Comparison of ENCODE assay signal across 1 cellular context in genomic region chr4:38385286-38386010, GRCh38.
TF ChIP-seq lines count a peak whose summit lies in the region.

No MANE protein-coding gene starts in this region.

TF ChIP-seq in HepG2, 621 proteins besides CTCF, POLR2A, EP300 and RAD21 (continued from another document and continues in another):
- TF ChIP-seq MIER3 (CRISPR knock-in tag; IDR thresholded peaks at IDR 0.05; ENCODE audit: borderline replicate concordance) (no peak), MEIS1 (CRISPR knock-in tag; IDR thresholded peaks at IDR 0.05; ENCODE audit: borderline replicate concordance) (no peak), HOMEZ (CRISPR knock-in tag; IDR thresholded peaks at IDR 0.05; ENCODE audit: low read depth) (no peak), SYNCRIP (IDR thresholded peaks at IDR 0.05; ENCODE audit: insufficient read depth, low read depth, low read length) (no peak), PTBP1 (IDR thresholded peaks at IDR 0.05; ENCODE audit: low read depth, low read length, poor library complexity, severe bottlenecking) (no peak), ZNF264 (CRISPR knock-in tag; IDR thresholded peaks at IDR 0.05) (0 out of 2 replicates have a peak, but pooled peaks have one; percentile 34), ZNF3 (CRISPR knock-in tag; IDR thresholded peaks at IDR 0.05) (no peak), ZNF83 (CRISPR knock-in tag; IDR thresholded peaks at IDR 0.05; ENCODE audit: borderline replicate concordance) (no peak), ZNF543 (CRISPR knock-in tag; IDR thresholded peaks at IDR 0.05) (no peak), ETV5 (CRISPR knock-in tag; IDR thresholded peaks at IDR 0.05; ENCODE audit: borderline replicate concordance) (no peak), ZSCAN20 (CRISPR knock-in tag; IDR thresholded peaks at IDR 0.05; ENCODE audit: borderline replicate concordance) (no peak), MED13 (CRISPR knock-in tag; IDR thresholded peaks at IDR 0.05) (peak; percentile 60; the same call in 1 of the 2 replicates), BRCA1 (CRISPR knock-in tag; IDR thresholded peaks at IDR 0.05) (no peak), THAP11 (CRISPR knock-in tag; IDR thresholded peaks at IDR 0.05) (peak; percentile 33; the same call in 1 of the 2 replicates), ZNF280D (CRISPR knock-in tag; IDR thresholded peaks at IDR 0.05) (0 out of 2 replicates have a peak, but pooled peaks have one; percentile 7), HOXA3 (CRISPR knock-in tag; IDR thresholded peaks at IDR 0.05) (0 out of 2 replicates have a peak, but pooled peaks have one; percentile 11), ZSCAN22 (CRISPR knock-in tag; IDR thresholded peaks at IDR 0.05) (no peak), ZNF800 (CRISPR knock-in tag; IDR thresholded peaks at IDR 0.05) (no peak), ZNF10 (CRISPR knock-in tag; IDR thresholded peaks at IDR 0.05; ENCODE audit: borderline replicate concordance, low read depth) (no peak), ZNF253 (CRISPR knock-in tag; IDR thresholded peaks at IDR 0.05; ENCODE audit: borderline replicate concordance) (no peak), MZF1 (CRISPR knock-in tag; IDR thresholded peaks at IDR 0.05; ENCODE audit: borderline replicate concordance) (no peak), ISL2 (CRISPR knock-in tag; IDR thresholded peaks at IDR 0.05) (peak; percentile 53), ZBTB34 (CRISPR knock-in tag; IDR thresholded peaks at IDR 0.05) (no peak; the same call in 1 of the 2 replicates), ZMYM3 (CRISPR knock-in tag; IDR thresholded peaks at IDR 0.05) (no peak), MED1 (CRISPR knock-in tag; IDR thresholded peaks at IDR 0.05) (peak; percentile 70), ZFP36 (IDR thresholded peaks at IDR 0.05; ENCODE audit: borderline replicate concordance, low read depth, low read length, partially characterized antibody) (no peak), SRF (IDR thresholded peaks at IDR 0.05; ENCODE audit: low read depth, low read length) (0 out of 2 replicates have a peak, but pooled peaks have one; percentile 40), CEBPG (CRISPR knock-in tag; IDR thresholded peaks at IDR 0.05) (peak; percentile 93), ESRRA (CRISPR knock-in tag; IDR thresholded peaks at IDR 0.05; ENCODE audit: low read depth) (0 out of 2 replicates have a peak, but pooled peaks have one; percentile 44), REPIN1 (CRISPR knock-in tag; IDR thresholded peaks at IDR 0.05; ENCODE audit: borderline replicate concordance, low read depth) (no peak), ZNF354B (CRISPR knock-in tag; IDR thresholded peaks at IDR 0.05) (no peak)
- TF ChIP-seq, protein P1, sequence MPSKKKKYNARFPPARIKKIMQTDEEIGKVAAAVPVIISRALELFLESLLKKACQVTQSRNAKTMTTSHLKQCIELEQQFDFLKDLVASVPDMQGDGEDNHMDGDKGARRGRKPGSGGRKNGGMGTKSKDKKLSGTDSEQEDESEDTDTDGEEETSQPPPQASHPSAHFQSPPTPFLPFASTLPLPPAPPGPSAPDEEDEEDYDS (CRISPR knock-in tag; IDR thresholded peaks at IDR 0.05): no peak
- TF ChIP-seq, protein P2, sequence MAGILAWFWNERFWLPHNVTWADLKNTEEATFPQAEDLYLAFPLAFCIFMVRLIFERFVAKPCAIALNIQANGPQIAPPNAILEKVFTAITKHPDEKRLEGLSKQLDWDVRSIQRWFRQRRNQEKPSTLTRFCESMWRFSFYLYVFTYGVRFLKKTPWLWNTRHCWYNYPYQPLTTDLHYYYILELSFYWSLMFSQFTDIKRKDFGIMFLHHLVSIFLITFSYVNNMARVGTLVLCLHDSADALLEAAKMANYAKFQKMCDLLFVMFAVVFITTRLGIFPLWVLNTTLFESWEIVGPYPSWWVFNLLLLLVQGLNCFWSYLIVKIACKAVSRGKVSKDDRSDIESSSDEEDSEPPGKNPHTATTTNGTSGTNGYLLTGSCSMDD (CRISPR knock-in tag; IDR thresholded peaks at IDR 0.05): no peak
- TF ChIP-seq, protein P3, sequence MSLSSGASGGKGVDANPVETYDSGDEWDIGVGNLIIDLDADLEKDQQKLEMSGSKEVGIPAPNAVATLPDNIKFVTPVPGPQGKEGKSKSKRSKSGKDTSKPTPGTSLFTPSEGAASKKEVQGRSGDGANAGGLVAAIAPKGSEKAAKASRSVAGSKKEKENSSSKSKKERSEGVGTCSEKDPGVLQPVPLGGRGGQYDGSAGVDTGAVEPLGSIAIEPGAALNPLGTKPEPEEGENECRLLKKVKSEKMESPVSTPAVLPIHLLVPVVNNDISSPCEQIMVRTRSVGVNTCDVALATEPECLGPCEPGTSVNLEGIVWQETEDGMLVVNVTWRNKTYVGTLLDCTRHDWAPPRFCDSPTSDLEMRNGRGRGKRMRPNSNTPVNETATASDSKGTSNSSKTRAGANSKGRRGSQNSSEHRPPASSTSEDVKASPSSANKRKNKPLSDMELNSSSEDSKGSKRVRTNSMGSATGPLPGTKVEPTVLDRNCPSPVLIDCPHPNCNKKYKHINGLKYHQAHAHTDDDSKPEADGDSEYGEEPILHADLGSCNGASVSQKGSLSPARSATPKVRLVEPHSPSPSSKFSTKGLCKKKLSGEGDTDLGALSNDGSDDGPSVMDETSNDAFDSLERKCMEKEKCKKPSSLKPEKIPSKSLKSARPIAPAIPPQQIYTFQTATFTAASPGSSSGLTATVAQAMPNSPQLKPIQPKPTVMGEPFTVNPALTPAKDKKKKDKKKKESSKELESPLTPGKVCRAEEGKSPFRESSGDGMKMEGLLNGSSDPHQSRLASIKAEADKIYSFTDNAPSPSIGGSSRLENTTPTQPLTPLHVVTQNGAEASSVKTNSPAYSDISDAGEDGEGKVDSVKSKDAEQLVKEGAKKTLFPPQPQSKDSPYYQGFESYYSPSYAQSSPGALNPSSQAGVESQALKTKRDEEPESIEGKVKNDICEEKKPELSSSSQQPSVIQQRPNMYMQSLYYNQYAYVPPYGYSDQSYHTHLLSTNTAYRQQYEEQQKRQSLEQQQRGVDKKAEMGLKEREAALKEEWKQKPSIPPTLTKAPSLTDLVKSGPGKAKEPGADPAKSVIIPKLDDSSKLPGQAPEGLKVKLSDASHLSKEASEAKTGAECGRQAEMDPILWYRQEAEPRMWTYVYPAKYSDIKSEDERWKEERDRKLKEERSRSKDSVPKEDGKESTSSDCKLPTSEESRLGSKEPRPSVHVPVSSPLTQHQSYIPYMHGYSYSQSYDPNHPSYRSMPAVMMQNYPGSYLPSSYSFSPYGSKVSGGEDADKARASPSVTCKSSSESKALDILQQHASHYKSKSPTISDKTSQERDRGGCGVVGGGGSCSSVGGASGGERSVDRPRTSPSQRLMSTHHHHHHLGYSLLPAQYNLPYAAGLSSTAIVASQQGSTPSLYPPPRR (CRISPR knock-in tag; IDR thresholded peaks at IDR 0.05; ENCODE audit: borderline replicate concordance): no peak
- TF ChIP-seq, protein P4, sequence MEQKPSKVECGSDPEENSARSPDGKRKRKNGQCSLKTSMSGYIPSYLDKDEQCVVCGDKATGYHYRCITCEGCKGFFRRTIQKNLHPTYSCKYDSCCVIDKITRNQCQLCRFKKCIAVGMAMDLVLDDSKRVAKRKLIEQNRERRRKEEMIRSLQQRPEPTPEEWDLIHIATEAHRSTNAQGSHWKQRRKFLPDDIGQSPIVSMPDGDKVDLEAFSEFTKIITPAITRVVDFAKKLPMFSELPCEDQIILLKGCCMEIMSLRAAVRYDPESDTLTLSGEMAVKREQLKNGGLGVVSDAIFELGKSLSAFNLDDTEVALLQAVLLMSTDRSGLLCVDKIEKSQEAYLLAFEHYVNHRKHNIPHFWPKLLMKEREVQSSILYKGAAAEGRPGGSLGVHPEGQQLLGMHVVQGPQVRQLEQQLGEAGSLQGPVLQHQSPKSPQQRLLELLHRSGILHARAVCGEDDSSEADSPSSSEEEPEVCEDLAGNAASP (CRISPR knock-in tag; IDR thresholded peaks at IDR 0.05; ENCODE audit: borderline replicate concordance): peak; percentile 28; the same call in 1 of the 2 replicates
- TF ChIP-seq, protein P5, sequence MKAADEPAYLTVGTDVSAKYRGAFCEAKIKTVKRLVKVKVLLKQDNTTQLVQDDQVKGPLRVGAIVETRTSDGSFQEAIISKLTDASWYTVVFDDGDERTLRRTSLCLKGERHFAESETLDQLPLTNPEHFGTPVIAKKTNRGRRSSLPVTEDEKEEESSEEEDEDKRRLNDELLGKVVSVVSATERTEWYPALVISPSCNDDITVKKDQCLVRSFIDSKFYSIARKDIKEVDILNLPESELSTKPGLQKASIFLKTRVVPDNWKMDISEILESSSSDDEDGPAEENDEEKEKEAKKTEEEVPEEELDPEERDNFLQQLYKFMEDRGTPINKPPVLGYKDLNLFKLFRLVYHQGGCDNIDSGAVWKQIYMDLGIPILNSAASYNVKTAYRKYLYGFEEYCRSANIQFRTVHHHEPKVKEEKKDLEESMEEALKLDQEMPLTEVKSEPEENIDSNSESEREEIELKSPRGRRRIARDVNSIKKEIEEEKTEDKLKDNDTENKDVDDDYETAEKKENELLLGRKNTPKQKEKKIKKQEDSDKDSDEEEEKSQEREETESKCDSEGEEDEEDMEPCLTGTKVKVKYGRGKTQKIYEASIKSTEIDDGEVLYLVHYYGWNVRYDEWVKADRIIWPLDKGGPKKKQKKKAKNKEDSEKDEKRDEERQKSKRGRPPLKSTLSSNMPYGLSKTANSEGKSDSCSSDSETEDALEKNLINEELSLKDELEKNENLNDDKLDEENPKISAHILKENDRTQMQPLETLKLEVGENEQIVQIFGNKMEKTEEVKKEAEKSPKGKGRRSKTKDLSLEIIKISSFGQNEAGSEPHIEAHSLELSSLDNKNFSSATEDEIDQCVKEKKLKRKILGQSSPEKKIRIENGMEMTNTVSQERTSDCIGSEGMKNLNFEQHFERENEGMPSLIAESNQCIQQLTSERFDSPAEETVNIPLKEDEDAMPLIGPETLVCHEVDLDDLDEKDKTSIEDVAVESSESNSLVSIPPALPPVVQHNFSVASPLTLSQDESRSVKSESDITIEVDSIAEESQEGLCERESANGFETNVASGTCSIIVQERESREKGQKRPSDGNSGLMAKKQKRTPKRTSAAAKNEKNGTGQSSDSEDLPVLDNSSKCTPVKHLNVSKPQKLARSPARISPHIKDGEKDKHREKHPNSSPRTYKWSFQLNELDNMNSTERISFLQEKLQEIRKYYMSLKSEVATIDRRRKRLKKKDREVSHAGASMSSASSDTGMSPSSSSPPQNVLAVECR (CRISPR knock-in tag; IDR thresholded peaks at IDR 0.05; ENCODE audit: borderline replicate concordance): no peak
